ENCODE assay signal across 9 cellular contexts in genomic region chr4:139761461-139761860, GRCh38.
DNase-seq lines count a peak whose midpoint lies in the region; ATAC-seq, FAIRE-seq and TF ChIP-seq lines count a peak whose summit lies in the region.
"Had no signal": no experiment of that assay in that cellular context is flagged by ENCODE, and none has a peak within 500 bp of the region (broad histone marks: within the 10 kb centered on the region; RNA-seq: fewer than 3 reads in every experiment).

No MANE protein-coding gene starts in this region.

- FAIRE-seq in astrocyte (lab: Jason Lieb, UNC), result no peak

- no peak overlapping the region for H3K4me3 ChIP-seq in astrocyte (ENCODE audit: insufficient read depth, low read depth, low read length)
- no peak overlapping the region for H3K4me3 ChIP-seq in trophoblast cell (ENCODE audit: low read depth, low read length)
- H3K4me3 ChIP-seq in esophagus muscularis mucosa, result no peak overlapping the region
- H3K4me3 ChIP-seq: SK-N-MC had no signal

- H3K4ac ChIP-seq in trophoblast cell (ENCODE audit: low read depth, low read length), result no peak overlapping the region

- no peak overlapping the region for H3K18ac ChIP-seq in trophoblast cell (ENCODE audit: low read length)

- no peaks in the 10 kb centered on the region for H3K9me3 Mint-ChIP-seq in astrocyte (ENCODE audit: unreplicated experiment)

- no peak overlapping the region for H4K91ac ChIP-seq in trophoblast cell (ENCODE audit: low read depth, low read length)

- H3K9ac ChIP-seq in astrocyte (ENCODE audit: low read length) (no peak overlapping the region), trophoblast cell (ENCODE audit: low read length) (no peak overlapping the region)

- H3K27me3 ChIP-seq in astrocyte (ENCODE audit: insufficient read depth, low read length) (no peaks in the 10 kb centered on the region), trophoblast cell (ENCODE audit: insufficient read depth, low read length) (no peaks in the 10 kb centered on the region), esophagus muscularis mucosa (no peaks in the 10 kb centered on the region)

- no peak overlapping the region for H3K4me2 ChIP-seq in astrocyte (ENCODE audit: low read length)
- H3K4me2 ChIP-seq in trophoblast cell (ENCODE audit: low read length), result no peak overlapping the region

- no peak overlapping the region for H3K14ac ChIP-seq in trophoblast cell (ENCODE audit: low read length)

- H3K27me3 Mint-ChIP-seq in astrocyte (ENCODE audit: low read depth, unreplicated experiment), result peaks cover 1% of the 10 kb centered on the region

- no peak overlapping the region for H2BK5ac ChIP-seq in trophoblast cell (ENCODE audit: low read depth, low read length, poor library complexity)

- ATAC-seq in GM18511 (IDR thresholded peaks at IDR 0.05; ENCODE audit: unreplicated experiment) (peak; percentile 75), GM18870 (IDR thresholded peaks at IDR 0.05; ENCODE audit: unreplicated experiment) (no peak)

- H2AK5ac ChIP-seq in trophoblast cell (ENCODE audit: low read length), result no peak overlapping the region

- H4K8ac ChIP-seq in trophoblast cell (ENCODE audit: low read depth, low read length), result peak overlapping the region; percentile 10

- no peaks in the 10 kb centered on the region for H3K36me3 Mint-ChIP-seq in astrocyte (ENCODE audit: low read depth, unreplicated experiment)

- no peak for TF ChIP-seq EP300 in esophagus muscularis mucosa (IDR thresholded peaks at IDR 0.05)

- H3K36me3 ChIP-seq in astrocyte (ENCODE audit: insufficient read depth, low read length), result no peaks in the 10 kb centered on the region
- H3K36me3 ChIP-seq in trophoblast cell (ENCODE audit: control insufficient read depth in 1 of 2, insufficient read depth in 2 of 2, low read length in 2 of 2), result no peaks in the 10 kb centered on the region
- H3K36me3 ChIP-seq in esophagus muscularis mucosa, result no peaks in the 10 kb centered on the region

- DNase-seq in HPDE6-E6E7 (ENCODE audit: extremely low spot score) (peak; percentile 35), astrocyte (ENCODE audit: low read depth) (peak; percentile 11), trophoblast cell (peak in 1 of 2 donors; percentile 46), T-helper 9 cell (no peak), GM10248 (ENCODE audit: extremely low spot score) (no peak), esophagus muscularis mucosa (ENCODE audit: extremely low spot score) (no peak)

- H3K27ac ChIP-seq in astrocyte (ENCODE audit: low read depth, low read length) (no peak overlapping the region), trophoblast cell (ENCODE audit: low read depth, low read length) (no peak overlapping the region), esophagus muscularis mucosa (replicated peaks in 1 of 4) (no peak overlapping the region)

- H4K20me1 ChIP-seq in astrocyte (ENCODE audit: insufficient read depth, low read length), result no peaks in the 10 kb centered on the region

- peaks cover 2% of the 10 kb centered on the region for H3K79me1 ChIP-seq in trophoblast cell (ENCODE audit: low read length)

- intact Hi-C loops in esophagus muscularis mucosa (cut with DNase I), result no loop called here

- no peak overlapping the region for H3K27ac Mint-ChIP-seq in astrocyte (ENCODE audit: unreplicated experiment)

- no peak overlapping the region for H2BK12ac ChIP-seq in trophoblast cell (ENCODE audit: low read length)

- H3K4me3 Mint-ChIP-seq in astrocyte (ENCODE audit: unreplicated experiment), result no peak overlapping the region

- peaks cover 9% of the 10 kb centered on the region for H3K4me1 Mint-ChIP-seq in astrocyte (ENCODE audit: low read depth, unreplicated experiment)

- no peak overlapping the region for H3K23ac ChIP-seq in trophoblast cell (ENCODE audit: low read length)

- CTCF ChIA-PET in GM10248 (lab: Yijun Ruan, JAX), result interaction anchor here (1.5 to 1.8 kb wide), 2 partner anchors 12 to 17 kb away, joined by 3 to 4 read pairs; no protein-coding TSS in a partner anchor

- H2AFZ ChIP-seq in astrocyte (ENCODE audit: low read depth, low read length), result no peak overlapping the region
- no peak overlapping the region for H2AFZ ChIP-seq in trophoblast cell (ENCODE audit: insufficient read depth, low read length, poor library complexity)

- POLR2A ChIA-PET in GM10248 (lab: Yijun Ruan, JAX), result no interaction called here

- no peak for TF ChIP-seq POLR2A in esophagus muscularis mucosa (IDR thresholded peaks at IDR 0.05; ENCODE audit: low read depth)

- H2BK120ac ChIP-seq in trophoblast cell (ENCODE audit: insufficient read depth, low read length, poor library complexity), result no peak overlapping the region

- H3K4me1 ChIP-seq in astrocyte (ENCODE audit: insufficient read depth, low read length) (no peaks in the 10 kb centered on the region), trophoblast cell (ENCODE audit: control insufficient read depth in 1 of 2, insufficient read depth in 2 of 2, low read length in 2 of 2) (peaks cover 5 to 7% of the 10 kb centered on the region in 2 experiments), esophagus muscularis mucosa (peaks cover 28 to 44% (median 35%) of the 10 kb centered on the region in 4 donors)

- H4K12ac ChIP-seq in trophoblast cell (ENCODE audit: low read depth, low read length), result no peak overlapping the region

- WGBS in trophoblast cell (ENCODE audit: extremely low coverage, insufficient coverage, insufficient read length), result no CpG with 5 or more reads among the region's 4 CpGs
- WGBS in esophagus muscularis mucosa, result 60% methylated on average over 4 of the region's 4 CpGs

- TF ChIP-seq CTCF in astrocyte (IDR thresholded peaks at IDR 0.05; ENCODE audit: insufficient read depth, low read depth, low read length), result peak; percentile 32
- TF ChIP-seq CTCF in GM10248 (IDR thresholded peaks at IDR 0.05; ENCODE audit: control extremely low read depth, extremely low read depth, low read depth, missing control alignments), result no peak
- peak in 1 of 3 experiments; percentile 28 for TF ChIP-seq CTCF in esophagus muscularis mucosa (IDR thresholded peaks at IDR 0.05)

- H3K9me3 ChIP-seq in astrocyte (ENCODE audit: insufficient read depth, low read depth, low read length) (no peaks in the 10 kb centered on the region), trophoblast cell (ENCODE audit: insufficient read depth, low read depth, low read length) (no peaks in the 10 kb centered on the region), esophagus muscularis mucosa (no peaks in the 10 kb centered on the region)

- H3K79me2 ChIP-seq in astrocyte (ENCODE audit: insufficient read depth, low read length) (no peaks in the 10 kb centered on the region), trophoblast cell (ENCODE audit: control insufficient read depth, insufficient read depth, low read length, poor library complexity) (no peaks in the 10 kb centered on the region)

Comparison
In these comparisons a context has a peak if more than half of its experiments do, and no peak if none do; other contexts are left out.
1. DNase-seq: peak in HPDE6-E6E7 (single experiment) and astrocyte (single experiment); none in T-helper 9 cell (single experiment), GM10248 (single experiment) and esophagus muscularis mucosa (single experiment).